Comparison of ENCODE assay signal across 8 cellular contexts in the genomic region with DNA sequence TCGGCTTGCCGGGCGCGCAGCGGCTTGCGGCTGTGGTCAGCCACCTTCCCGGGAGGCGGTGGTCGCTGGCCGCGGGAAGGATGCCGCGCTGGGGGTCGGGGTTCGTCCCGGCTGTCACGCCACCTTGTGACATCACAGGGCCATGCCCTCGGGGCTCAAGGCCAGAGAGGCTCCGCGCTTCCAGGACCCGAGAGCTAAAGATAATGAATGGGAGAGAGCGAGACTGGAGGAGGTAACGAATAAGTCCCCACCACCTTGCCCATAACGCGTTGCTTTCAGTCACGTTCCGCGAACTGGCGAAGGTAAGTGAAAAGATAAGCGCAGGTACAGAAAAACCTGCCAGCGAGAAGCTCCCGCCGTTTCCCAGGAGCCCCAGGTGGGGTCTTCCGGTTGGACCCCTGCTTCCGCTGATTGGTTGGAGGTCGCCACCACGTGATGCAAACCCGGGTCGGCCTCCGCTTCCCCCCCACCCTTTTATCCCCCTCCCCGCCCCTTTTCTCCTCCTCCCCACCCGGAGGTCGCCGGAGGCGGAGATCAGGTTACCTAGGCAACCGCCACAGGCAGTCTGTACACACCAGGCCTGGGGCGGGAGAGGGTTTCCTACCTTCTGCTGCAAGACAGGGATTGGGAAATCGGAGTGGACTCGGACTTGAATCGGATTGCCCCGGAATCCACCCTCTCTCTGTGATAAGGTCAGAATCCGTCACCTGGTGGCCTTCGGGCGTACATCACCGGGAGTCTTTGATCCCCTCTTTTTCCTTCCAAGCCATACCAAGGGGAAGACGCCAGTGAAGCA. TPM values are rescaled to one million over a fixed set of nuclear protein-coding genes. Genes with fewer than 3 reads are reported as not detected.
DNase-seq lines count a peak whose midpoint lies in the region; ATAC-seq, FAIRE-seq and TF ChIP-seq lines count a peak whose summit lies in the region.

Gene LRRC9, plus strand, starts transcription at position 563 of the 796 bp plus-strand sequence.

- H3K9me3 ChIP-seq in GM12878 (replicated peaks; ENCODE audit: control insufficient read depth, insufficient read depth, low read length) = no peaks in the 10 kb centered on the region; the same call in 2 of the 3 replicates
- no peaks in the 10 kb centered on the region for H3K9me3 ChIP-seq in iPS-18a (ENCODE audit: control insufficient read depth, low read depth, low read length)

- no peak for FAIRE-seq in GM12878 (lab: Jason Lieb, UNC)

- no peak for TF ChIP-seq RAD21 in GM12878 (IDR thresholded peaks at IDR 0.05; ENCODE audit: insufficient read depth, low read depth, low read length)

- H3K36me3 ChIP-seq in H7 (replicated peaks; ENCODE audit: control insufficient read depth, insufficient read depth, low read length) (no peaks in the 10 kb centered on the region; the same call in 1 of the 2 replicates), GM12878 (ENCODE audit: control insufficient read depth in 2 of 2, insufficient read depth in 2 of 2, low read length in 1 of 2) (no peaks in the 10 kb centered on the region), iPS-18a (ENCODE audit: control insufficient read depth, low read depth, low read length) (no peaks in the 10 kb centered on the region)

- WGBS in GM12878 (ENCODE audit: insufficient coverage, insufficient replicate concordance, low lambda C conversion rate, missing lambda C conversion rate) = 22% methylated on average over 51 of the region's 56 CpGs

- peak; percentile 63 for ATAC-seq in GM12878
- ATAC-seq in sciatic nerve = peak; percentile 86
- ATAC-seq in HG03135 (IDR thresholded peaks at IDR 0.05; ENCODE audit: unreplicated experiment) = no peak

- POLR2A ChIA-PET in GM12878 (lab: Charles Lee) = no interaction called here

- peak within 1 kb of the TSS; percentile 40 for H3K4me3 ChIP-seq in AG10803 (ENCODE audit: low read length)
- H3K4me3 ChIP-seq in H7 (ENCODE audit: insufficient read depth, low read depth, low read length) = peak within 1 kb of the TSS; percentile 68
- peak within 1 kb of the TSS; percentile 45; the same call in 1 of the 2 replicates for H3K4me3 ChIP-seq in GM12878
- peak within 1 kb of the TSS; percentile 92 for H3K4me3 ChIP-seq in iPS-18a (ENCODE audit: low read length)

- no peak for TF ChIP-seq CTCF in AG10803 (conservative IDR thresholded peaks at IDR 0.05; ENCODE audit: low read length)
- TF ChIP-seq CTCF in GM12878 (IDR thresholded peaks at IDR 0.05 in 2 of 3, conservative IDR thresholded peaks at IDR 0.05 in 1 of 3; ENCODE audit: control insufficient read depth in 2 of 3, extremely low read depth in 1 of 3, insufficient read depth in 1 of 3, low read depth in 3 of 3, low read length in 3 of 3) = no peak

- H3K27ac ChIP-seq in GM12878 (ENCODE audit: control insufficient read depth, insufficient read depth) (no peak within 1 kb of the TSS), iPS-18a (ENCODE audit: low read length) (peak within 1 kb of the TSS; percentile 91)

- H3K9ac ChIP-seq in GM12878 (ENCODE audit: control insufficient read depth, insufficient read depth, low read length) = no peak within 1 kb of the TSS
- H3K9ac ChIP-seq in iPS-18a (ENCODE audit: low read length) = peak within 1 kb of the TSS; percentile 94

- H3K4me1 ChIP-seq in GM12878 (ENCODE audit: control insufficient read depth, insufficient read depth, low read length) (peaks cover 3% of the 10 kb centered on the region; the same call in 1 of the 2 replicates), iPS-18a (ENCODE audit: control insufficient read depth, low read depth, low read length) (peaks cover 9% of the 10 kb centered on the region)

- H3K4me2 ChIP-seq in GM12878 (ENCODE audit: control insufficient read depth, insufficient read depth) = peak within 1 kb of the TSS; percentile 77

- intact Hi-C loops in GM12878 (cut with micrococcal nuclease; ENCODE audit: unreplicated experiment) (loop anchor here (2.0 to 5.0 kb wide), 2 partner anchors 48 to 287 kb away; no protein-coding TSS in a partner anchor), sciatic nerve (cut with DNase I) (no loop called here)

- RAD21 ChIA-PET in GM12878 (lab: Charles Lee; ENCODE audit: unreplicated experiment) = no interaction called here

- H4K20me1 ChIP-seq in GM12878 (ENCODE audit: control insufficient read depth, insufficient read depth) = no peaks in the 10 kb centered on the region

- no peaks in the 10 kb centered on the region for H3K79me2 ChIP-seq in GM12878 (ENCODE audit: control insufficient read depth, insufficient read depth, low read length)

- SMC1A ChIA-PET in GM12878 (lab: Charles Lee; ENCODE audit: uncharacterized antibody, unreplicated experiment) = no interaction called here

- H2AFZ ChIP-seq in GM12878 (ENCODE audit: control insufficient read depth, low read depth, low read length) = peak within 1 kb of the TSS; percentile 37

- H3K27me3 ChIP-seq in H7 (ENCODE audit: control insufficient read depth, insufficient read depth, low read length) (no peaks in the 10 kb centered on the region), GM12878 (replicated peaks in 1 of 2; ENCODE audit: control insufficient read depth in 2 of 2, insufficient read depth in 2 of 2, low read length in 1 of 2) (peaks cover 0 to 5% of the 10 kb centered on the region in 2 experiments; a peak in 2 of 4 replicates), iPS-18a (ENCODE audit: control insufficient read depth, insufficient read depth, low read length) (no peaks in the 10 kb centered on the region)

- CTCF ChIA-PET in GM12878 (lab: Yijun Ruan, JAX) = interaction anchor here (0.6 kb wide), 1 partner anchor 17 kb away, joined by 3 read pairs; no protein-coding TSS in a partner anchor

- no peak for TF ChIP-seq POLR2A in GM12878 (IDR thresholded peaks at IDR 0.05; ENCODE audit: low read depth, low read length)
- TF ChIP-seq POLR2A in erythroblast (IDR thresholded peaks at IDR 0.05; ENCODE audit: low read length) = no peak

- TF ChIP-seq EP300 in GM12878 (IDR thresholded peaks at IDR 0.05; ENCODE audit: borderline replicate concordance in 1 of 2, control insufficient read depth in 1 of 2, low read depth in 2 of 2, low read length in 2 of 2) = no peak

- no TSS peak for BruUV-seq in GM12878 (replicated peaks; lab: Mats Ljungman, UMichigan)

- DNase-seq in AG10803 (ENCODE audit: low read depth) = no peak
- peak; percentile 88 for DNase-seq in H7
- DNase-seq in NCI-H526 (lab: John Stamatoyannopoulos, UW) = peak; percentile 67 to 69
- DNase-seq in GM12878 (ENCODE audit: low read depth, low spot score) = no peak
- peak; percentile 58 for DNase-seq in sciatic nerve (ENCODE audit: low spot score)
- no peak for DNase-seq in erythroblast (lab: John Stamatoyannopoulos, UW)

- in situ Hi-C loops in GM12878 (cut with MboI) = no loop called here

TF ChIP-seq in GM12878, 131 proteins besides CTCF, POLR2A, EP300 and RAD21:
- TF ChIP-seq BHLHE40 (IDR thresholded peaks at IDR 0.05; ENCODE audit: borderline replicate concordance in 1 of 2, low read depth in 2 of 2, low read length in 1 of 2) = peak in 1 of 2 experiments; percentile 24; a peak in 1 of 4 replicates
- TF ChIP-seq LARP7 (IDR thresholded peaks at IDR 0.05) = 0 out of 2 replicates have a peak, but pooled peaks have one; percentile 30
- TF ChIP-seq MAX (IDR thresholded peaks at IDR 0.05; ENCODE audit: low read depth, low read length) = no peak

RNA-seq across cellular contexts. Expression of gene LRRC9, which starts in this region (rescaled TPM):
- 0.30 and 0.38 TPM in 2 replicates for total RNA-seq in H7 (2014; rRNA removed; shearing (Covaris generic))
- total RNA-seq in GM12878 (2013; cell fraction: nucleolus; rRNA removed) = 1.5 and 2.0 TPM in 2 replicates
- total RNA-seq in GM12878 (2014; rRNA removed) = not detected in 2 replicates
- not detected in 2 replicates for total RNA-seq in GM12878 (2014; rRNA removed; fragmentation: Illumina TruSeq; extraction: Trizol)
- not detected in 2 replicates for total RNA-seq in GM12878 (2021)
- polyA plus RNA-seq in GM12878 (2011; ENCODE audit: low read depth) = not detected
- not detected in 2 replicates for polyA plus RNA-seq in GM12878 (2011; rRNA removed)
- polyA plus RNA-seq in GM12878 (2011; cell fraction: cytosol; rRNA removed) = not detected in 2 replicates
- polyA plus RNA-seq in GM12878 (2011; cell fraction: nucleus; rRNA removed) = not detected in 2 replicates
- polyA plus RNA-seq in GM12878 (2012) = not detected in 2 replicates
- not detected in 2 replicates for polyA plus RNA-seq in GM12878 (2014; fragmentation: Illumina TruSeq; extraction: Trizol)
- not detected for polyA plus RNA-seq in GM12878 (2014; fragmentation: Nextera tagmentation; extraction: Ambion mirVana)
- polyA plus RNA-seq in GM12878 (2014; rRNA removed) = not detected in 2 replicates
- polyA plus RNA-seq in GM12878 (2016; fragmentation: Nextera tagmentation; extraction: Ambion mirVana) = not detected
- not detected in 2 replicates for polyA minus RNA-seq in GM12878 (2011; rRNA and poly(A)+ RNA removed)
- polyA minus RNA-seq in GM12878 (2011; cell fraction: cytosol; rRNA and poly(A)+ RNA removed) = not detected in 2 replicates
- not detected in 2 replicates for polyA minus RNA-seq in GM12878 (2011; cell fraction: nucleus; rRNA and poly(A)+ RNA removed)
- not detected for total RNA-seq in sciatic nerve

Comparison
In these comparisons a context has a peak if more than half of its experiments do, and no peak if none do; other contexts are left out.
1. Peak in DNase-seq and H3K4me3 ChIP-seq in H7; RNA of the gene not detected or under 1 TPM.
2. Peak in DNase-seq and ATAC-seq in sciatic nerve; RNA of the gene not detected or under 1 TPM.
3. DNase-seq: peak in NCI-H526 (2 of 2); none in AG10803 (single experiment), GM12878 (single experiment) and erythroblast (0 of 2).
4. H3K4me3 ChIP-seq: peak in every context shown above with its lines; median percentile 92 in iPS-18a; 68 in H7; 45 in GM12878; 40 in AG10803.